Comparison of ENCODE assay signal across 8 cellular contexts in genomic region chr14:69726761-69727511, GRCh38. TPM values are rescaled to one million over a fixed set of nuclear protein-coding genes. Genes with fewer than 3 reads are reported as not detected.
A peak's percentile ranks its signal among the peaks of the same experiment; 100 is the strongest.
DNase-seq lines count a peak whose midpoint lies in the region; ATAC-seq and TF ChIP-seq lines count a peak whose summit lies in the region.

No MANE protein-coding gene starts in this region.

- ATAC-seq in sciatic nerve: peak; percentile 97
- ATAC-seq in HG03439 (IDR thresholded peaks at IDR 0.05; ENCODE audit: unreplicated experiment): no peak

- TF ChIP-seq CTCF in astrocyte of the cerebellum (IDR thresholded peaks at IDR 0.05; ENCODE audit: low read depth, low read length, missing control alignments): peak; percentile 97

- in situ Hi-C loops in astrocyte of the cerebellum (cut with HindIII; ENCODE audit: low sequenced_read_pairs): no loop called here

- DNase-seq in HEK293T (ENCODE audit: extremely low spot score): peak; percentile 89
- peak; percentile 36 for DNase-seq in NCI-H1092 (lab: John Stamatoyannopoulos, UW)
- DNase-seq in T-helper 9 cell: peak; percentile 86
- peak; percentile 36 for DNase-seq in astrocyte of the cerebellum (ENCODE audit: low read depth)
- peak; percentile 52 to 76 for DNase-seq in hippocampal formation (lab: John Stamatoyannopoulos, UW)
- DNase-seq in sciatic nerve (ENCODE audit: low spot score): peak; percentile 93

- CTCF ChIA-PET in HEK293T (lab: Yijun Ruan, JAX): interaction anchor here (0.6 to 1.7 kb wide), 13 partner anchors 9 to 191 kb away, joined by 3 to 16 read pairs (median 3); no protein-coding TSS in a partner anchor

- H3K4me3 ChIP-seq in GM08714 (ENCODE audit: low read length) (peak overlapping the region; percentile 31; the same call in 1 of the 2 replicates), astrocyte of the cerebellum (ENCODE audit: low read depth, low read length) (peak overlapping the region; percentile 15)

- POLR2A ChIA-PET in HEK293T (lab: Yijun Ruan, JAX): no interaction called here

- intact Hi-C loops in sciatic nerve (cut with DNase I): loop anchor here (5.0 kb wide), 2 partner anchors 125 to 140 kb away; no protein-coding TSS in a partner anchor

TF ChIP-seq in HEK293T, 16 proteins besides CTCF, POLR2A, EP300 and RAD21:
- TF ChIP-seq L3MBTL2 (conservative IDR thresholded peaks at IDR 0.05): no peak; the same call in 1 of the 2 replicates
- TF ChIP-seq ELF4 (IDR thresholded peaks at IDR 0.05): no peak
- no peak for TF ChIP-seq BHLHE40 (IDR thresholded peaks at IDR 0.05; ENCODE audit: borderline replicate concordance)
- TF ChIP-seq FOXM1 (IDR thresholded peaks at IDR 0.05; ENCODE audit: borderline replicate concordance): no peak
- no peak for TF ChIP-seq LEF1 (IDR thresholded peaks at IDR 0.05; ENCODE audit: borderline replicate concordance)
- TF ChIP-seq CTBP1 (IDR thresholded peaks at IDR 0.05; ENCODE audit: borderline replicate concordance): no peak
- TF ChIP-seq FOXA1 (IDR thresholded peaks at IDR 0.05): no peak
- no peak for TF ChIP-seq NFRKB (IDR thresholded peaks at IDR 0.05)
- TF ChIP-seq PKNOX1 (IDR thresholded peaks at IDR 0.05): no peak
- no peak for TF ChIP-seq ARNT (IDR thresholded peaks at IDR 0.05)
- TF ChIP-seq ZNF384 (IDR thresholded peaks at IDR 0.05): no peak
- no peak for TF ChIP-seq HDGF (IDR thresholded peaks at IDR 0.05; ENCODE audit: borderline replicate concordance)
- no peak for TF ChIP-seq FOXK2 (IDR thresholded peaks at IDR 0.05)
- no peak for TF ChIP-seq TARDBP (IDR thresholded peaks at IDR 0.05)
- TF ChIP-seq SUZ12 (IDR thresholded peaks at IDR 0.05): no peak
- no peak for TF ChIP-seq SP1 (IDR thresholded peaks at IDR 0.05)

RNA-seq across cellular contexts. Expression of gene SRSF5, which starts 40.0 kb away (rescaled TPM):
- total RNA-seq in sciatic nerve: 566 TPM

Comparison
In these comparisons a context has a peak if more than half of its experiments do, and no peak if none do; other contexts are left out.
1. DNase-seq: peak in every context shown above with its lines; median percentile 93 in sciatic nerve; 89 in HEK293T; 86 in T-helper 9 cell; 64 in hippocampal formation; 36 in NCI-H1092; 36 in astrocyte of the cerebellum.